Comparison of ENCODE assay signal across 21 cellular contexts in genomic region chr6:71368284-71368683, GRCh38.
"Had no signal": no experiment of that assay in that cellular context is flagged by ENCODE, and none has a peak within 500 bp of the region (broad histone marks: within the 10 kb centered on the region; RNA-seq: fewer than 3 reads in every experiment).

No MANE protein-coding gene starts in this region.

- H3K36me3 ChIP-seq: left lung, ovary, thoracic aorta had no signal

- H3K36me3 Mint-ChIP-seq: activated naive CD8-positive, alpha-beta T cell; naive thymus-derived CD4-positive, alpha-beta T cell had no signal

- ATAC-seq: body of pancreas; left lung; mucosa of descending colon; naive thymus-derived CD4-positive, alpha-beta T cell; psoas muscle; right cardiac atrium had no signal

- H3K27ac Mint-ChIP-seq: activated naive CD8-positive, alpha-beta T cell; activated T-helper 1 cell treated with anti-CD3 and anti-CD28 coated beads, Interleukin-12 subunit alpha, Interleukin-12 subunit beta, Interleukin-2, Interleukin-4 antibody, amounts not matched to agents 30 ng/mL and 10 ng/mL and 1 ng/mL, durations not matched to agents 14 hours and 24 hours and 36 hours; naive thymus-derived CD4-positive, alpha-beta T cell had no signal

- H3K27ac ChIP-seq: body of pancreas, left lung, ovary, psoas muscle, stomach, thoracic aorta had no signal

- H3K9me3 Mint-ChIP-seq: activated T-helper 1 cell treated with anti-CD3 and anti-CD28 coated beads, Interleukin-12 subunit alpha, Interleukin-12 subunit beta, Interleukin-2, Interleukin-4 antibody, amounts not matched to agents 30 ng/mL and 10 ng/mL and 1 ng/mL, durations not matched to agents 14 hours and 24 hours and 36 hours; naive thymus-derived CD4-positive, alpha-beta T cell had no signal

- H3K4me1 ChIP-seq: body of pancreas, psoas muscle had no signal

- H3K27me3 ChIP-seq: body of pancreas, left lung, ovary, stomach had no signal

- H3K4me3 Mint-ChIP-seq: activated naive CD8-positive, alpha-beta T cell; activated T-helper 1 cell treated with anti-CD3 and anti-CD28 coated beads, Interleukin-12 subunit alpha, Interleukin-12 subunit beta, Interleukin-2, Interleukin-4 antibody, amounts not matched to agents 30 ng/mL and 10 ng/mL and 1 ng/mL, durations not matched to agents 14 hours and 24 hours and 36 hours; naive thymus-derived CD4-positive, alpha-beta T cell had no signal

- H3K4me3 ChIP-seq: body of pancreas, left lung, mucosa of descending colon, ovary, psoas muscle, skin epidermis, stomach, thoracic aorta had no signal

- DNase-seq: activated CD4-positive, alpha-beta T cell treated with anti-CD3 and anti-CD28 coated beads, Interleukin-2, amount 50 U/mL, for 1 hour; activated CD4-positive, CD25-positive, alpha-beta regulatory T cell treated with anti-CD3 and anti-CD28 coated beads, Interleukin-2, amount 50 U/mL, for 72 hours; activated gamma-delta T cell treated with Interleukin-2 at 50 U/mL for 16 hours; amygdala; body of pancreas; central memory CD4-positive, alpha-beta T cell; left lung; mucosa of descending colon; naive thymus-derived CD4-positive, alpha-beta T cell; ovary; psoas muscle; right cardiac atrium; stimulated activated CD4-positive, alpha-beta T cell treated with anti-CD3 and anti-CD28 coated beads, Interleukin-15, amount 100 ng/mL, for 24 hours; stimulated activated CD4-positive, alpha-beta T cell treated with anti-CD3 and anti-CD28 coated beads, Interleukin-2, amount 100 ng/mL, for 48 hours; stomach; T-helper 1 cell; T-helper 9 cell had no signal
